1 cellular context compared by ENCODE assay signal in genomic region chrX:77785746-77786548, GRCh38.
TF ChIP-seq lines count a peak whose summit lies in the region.

Gene ATRX, minus strand, starts transcription at chrX:77786216. Its CDS starts 215 bp downstream, at chrX:77786001.

TF ChIP-seq in GM12878, 131 proteins besides CTCF, POLR2A, EP300 and RAD21 (continued from another document):
- TF ChIP-seq EZH2 (IDR thresholded peaks at IDR 0.05; ENCODE audit: borderline replicate concordance, control insufficient read depth, low read depth, low read length) (no peak), TAF1 (IDR thresholded peaks at IDR 0.05; ENCODE audit: borderline replicate concordance, low read depth, low read length) (peak; percentile 91), CREM (IDR thresholded peaks at IDR 0.05; ENCODE audit: low read depth) (peak; percentile 80), ESRRA (IDR thresholded peaks at IDR 0.05; ENCODE audit: low read length) (no peak), RUNX3 (IDR thresholded peaks at IDR 0.05; ENCODE audit: low read length) (no peak), HDAC6 (IDR thresholded peaks at IDR 0.05; ENCODE audit: unreplicated experiment) (no peak), MXI1 (IDR thresholded peaks at IDR 0.05; ENCODE audit: low read depth, low read length) (no peak), SPI1 (IDR thresholded peaks at IDR 0.05; ENCODE audit: borderline replicate concordance, insufficient read depth, low read depth, low read length) (no peak), SREBF2 (IDR thresholded peaks at IDR 0.05; ENCODE audit: low read length) (no peak), USF1 (IDR thresholded peaks at IDR 0.05; ENCODE audit: borderline replicate concordance, extremely low read length, insufficient read depth, low read depth, low read length) (no peak), EGR1 (IDR thresholded peaks at IDR 0.05; ENCODE audit: borderline replicate concordance in 1 of 2, low read depth in 2 of 2, low read length in 2 of 2) (no peak), ETV6 (conservative IDR thresholded peaks at IDR 0.05 in 1 of 2, IDR thresholded peaks at IDR 0.05 in 1 of 2; ENCODE audit: borderline replicate concordance in 1 of 2, low read depth in 1 of 2) (no peak), NR2C2 (IDR thresholded peaks at IDR 0.05; ENCODE audit: borderline replicate concordance, control insufficient read depth, insufficient read length, low read depth) (no peak), MTA3 (IDR thresholded peaks at IDR 0.05; ENCODE audit: borderline replicate concordance, low read length) (no peak), FOXM1 (IDR thresholded peaks at IDR 0.05; ENCODE audit: low read depth, low read length) (no peak), HCFC1 (IDR thresholded peaks at IDR 0.05; ENCODE audit: low read length) (no peak), E4F1 (IDR thresholded peaks at IDR 0.05; ENCODE audit: borderline replicate concordance, partially characterized antibody) (no peak), GATAD2B (conservative IDR thresholded peaks at IDR 0.05; ENCODE audit: low read depth) (0 out of 2 replicates have a peak, but pooled peaks have one; percentile 26), TCF12 (IDR thresholded peaks at IDR 0.05; ENCODE audit: low read depth, low read length) (no peak), FOXK2 (IDR thresholded peaks at IDR 0.05) (no peak), ZNF274 (IDR thresholded peaks at IDR 0.05; ENCODE audit: insufficient read depth, insufficient read length) (no peak), IKZF1 (conservative IDR thresholded peaks at IDR 0.05) (peak; percentile 37; the same call in 1 of the 2 replicates), CHD4 (IDR thresholded peaks at IDR 0.05) (no peak), YY1 (IDR thresholded peaks at IDR 0.05; ENCODE audit: low read depth, low read length) (peak; percentile 97), BRCA1 (IDR thresholded peaks at IDR 0.05; ENCODE audit: low read depth, low read length) (no peak), IRF4 (IDR thresholded peaks at IDR 0.05; ENCODE audit: low read depth, low read length) (no peak), ZBTB33 (IDR thresholded peaks at IDR 0.05) (no peak), REST (IDR thresholded peaks at IDR 0.05; ENCODE audit: low read depth, low read length) (no peak), ZBTB40 (IDR thresholded peaks at IDR 0.05; ENCODE audit: borderline replicate concordance) (no peak), STAT3 (IDR thresholded peaks at IDR 0.05; ENCODE audit: low read depth, low read length) (no peak), BACH1 (IDR thresholded peaks at IDR 0.05; ENCODE audit: borderline replicate concordance) (no peak)
